In the genomic region with DNA sequence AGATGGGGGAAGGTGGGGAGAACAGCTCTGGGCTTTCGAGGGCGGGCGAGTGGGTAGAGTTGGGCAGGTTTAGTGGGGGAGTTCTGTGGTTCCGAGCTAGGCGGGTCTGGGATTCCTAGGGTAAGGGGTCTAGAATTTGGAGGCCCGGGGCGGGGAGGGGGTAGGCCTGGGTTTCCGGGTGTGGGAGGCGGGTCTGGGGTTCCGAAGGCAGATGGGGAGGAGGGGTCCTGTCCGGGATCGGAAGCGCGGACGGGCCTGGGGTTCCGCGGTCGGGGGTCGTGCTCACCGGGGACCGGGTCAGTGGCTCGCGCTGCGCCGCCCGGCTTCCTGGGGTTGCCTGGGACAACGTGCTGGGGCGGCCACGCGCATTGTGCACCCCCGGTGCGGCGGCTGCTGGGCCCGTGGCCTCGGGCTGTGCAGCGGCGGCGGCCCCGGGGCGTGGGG, we compare ENCODE assay signal across 15 cellular contexts. TPM values are rescaled to one million over a fixed set of nuclear protein-coding genes. Genes with fewer than 3 reads are reported as not detected.
DNase-seq lines count a peak whose midpoint lies in the region; ATAC-seq and TF ChIP-seq lines count a peak whose summit lies in the region.
"Had no signal": no experiment of that assay in that cellular context is flagged by ENCODE, and none has a peak within 500 bp of the region (broad histone marks: within the 10 kb centered on the region; RNA-seq: fewer than 3 reads in every experiment).

TTLL8 (minus strand) TSS at position 431 of the 444 bp plus-strand sequence.

- H3K27me3 Mint-ChIP-seq in GM23338 (ENCODE audit: insufficient read depth, low read depth, poor library complexity) (peaks cover 17% of the 10 kb centered on the region), T-helper 17 cell (peaks cover 40% of the 10 kb centered on the region)

- no peak for TF ChIP-seq CTCF in GM23338 (conservative IDR thresholded peaks at IDR 0.05; ENCODE audit: low read depth in 2 of 2)

- no peak within 1 kb of the TSS for H3K27ac ChIP-seq in GM23338 (ENCODE audit: low read depth)
- H3K27ac ChIP-seq: C4-2B had no signal

- H3K4me1 Mint-ChIP-seq in GM23338 (peaks cover 11% of the 10 kb centered on the region), T-helper 17 cell (peaks cover 3% of the 10 kb centered on the region)

- H3K4me3 ChIP-seq in GM23338, result peak within 1 kb of the TSS; percentile 69

- H3K27ac Mint-ChIP-seq in GM23338 (no peak within 1 kb of the TSS), T-helper 17 cell (no peak within 1 kb of the TSS)

- peaks cover 17% of the 10 kb centered on the region for H3K27me3 ChIP-seq in GM23338 (ENCODE audit: insufficient read depth)

- 0 out of 2 replicates have a peak, but pooled peaks cover 3% of the 10 kb centered on the region for H3F3A ChIP-seq in GM23338 (replicated peaks; ENCODE audit: low read depth)

- no peaks in the 10 kb centered on the region for H3K36me3 ChIP-seq in GM23338 (ENCODE audit: insufficient read depth)

- no peaks in the 10 kb centered on the region for H4K20me1 ChIP-seq in GM23338 (replicated peaks; ENCODE audit: insufficient read depth)

- H3K9me2 ChIP-seq in GM23338 (ENCODE audit: insufficient read depth), result no peaks in the 10 kb centered on the region

- no peaks in the 10 kb centered on the region for H3K79me2 ChIP-seq in GM23338 (replicated peaks; ENCODE audit: insufficient read depth)

- ATAC-seq in GM23338 (no peak), T-helper 17 cell (no peak), HG02610 (IDR thresholded peaks at IDR 0.05; ENCODE audit: unreplicated experiment) (no peak), GM21528 (IDR thresholded peaks at IDR 0.05; ENCODE audit: low FRiP score, unreplicated experiment) (no peak), GM18858 (IDR thresholded peaks at IDR 0.05; ENCODE audit: unreplicated experiment) (no peak)
- ATAC-seq: activated CD4-positive, CD25-positive, alpha-beta regulatory T cell treated with anti-CD3 and anti-CD28 coated beads, Interleukin-2, amount 50 U/mL, for 24 hours; esophagus mucosa; sciatic nerve had no signal

- peak; percentile 28 for DNase-seq in GM23338 (ENCODE audit: low spot score)
- no peak for DNase-seq in T-helper 17 cell
- DNase-seq in iPS-NIHi11 (ENCODE audit: low spot score), result peak; percentile 51
- DNase-seq in posterior vena cava (ENCODE audit: low spot score), result peak; percentile 75
- DNase-seq in HT-29 (ENCODE audit: low spot score), result no peak
- DNase-seq: NCI-H2171; stimulated activated naive CD4-positive, alpha-beta T cell treated with Interleukin-2 at 50 U/mL for 16 hours had no signal

- H3K9me3 ChIP-seq in T-helper 17 cell (ENCODE audit: control insufficient read depth, low read length, poor library complexity, severe bottlenecking), result no peaks in the 10 kb centered on the region

- H3K4me2 ChIP-seq in GM23338, result peak within 1 kb of the TSS; percentile 89

- H3K4me3 Mint-ChIP-seq in GM23338 (peak within 1 kb of the TSS; percentile 75), T-helper 17 cell (peak within 1 kb of the TSS; percentile 41)

- peak within 1 kb of the TSS; percentile 87 for H2AFZ ChIP-seq in GM23338

- intact Hi-C loops in posterior vena cava (cut with DNase I), result no loop called here

- H3K4me1 ChIP-seq in GM23338 (ENCODE audit: insufficient read depth), result peaks cover 5% of the 10 kb centered on the region

- H3K9me3 Mint-ChIP-seq in GM23338, result no peaks in the 10 kb centered on the region; the same call in 2 of the 3 replicates

- H3K36me3 Mint-ChIP-seq in GM23338 (ENCODE audit: low read depth) (no peaks in the 10 kb centered on the region), T-helper 17 cell (ENCODE audit: low read depth) (no peaks in the 10 kb centered on the region)

TF ChIP-seq in GM23338, 12 proteins besides CTCF, POLR2A, EP300 and RAD21:
- TF ChIP-seq STAT1 (IDR thresholded peaks at IDR 0.05; ENCODE audit: unreplicated experiment), result no peak
- TF ChIP-seq EZH2 (IDR thresholded peaks at IDR 0.05; ENCODE audit: low read depth, unreplicated experiment), result peak; percentile 46
- no peak for TF ChIP-seq ZNF462 (CRISPR knock-in tag; IDR thresholded peaks at IDR 0.05)

RNA-seq across cellular contexts. Expression of gene TTLL8, which starts in this region (rescaled TPM):
- total RNA-seq in GM23338 (2014; rRNA removed; shearing (Covaris generic)), result not detected in 2 replicates
- not detected in 2 replicates for polyA plus RNA-seq in GM23338 (2016; fragmentation: Nextera tagmentation; extraction: Ambion mirVana)
- total RNA-seq in T-helper 17 cell (not detected), posterior vena cava (not detected)
- not detected in 2 replicates for total RNA-seq in HT-29 (2014; rRNA removed; shearing (Covaris generic))
- total RNA-seq: esophagus mucosa, sciatic nerve had no signal
- polyA plus RNA-seq: adipose tissue had no signal

Comparison
In these comparisons a context has a peak if more than half of its experiments do, and no peak if none do; other contexts are left out.
1. Peak in DNase-seq, H3K4me3 ChIP-seq and H3K4me2 ChIP-seq in GM23338; RNA of the gene not detected or under 1 TPM.
2. Peak in DNase-seq in posterior vena cava; RNA of the gene not detected or under 1 TPM.